15 cellular contexts compared by ENCODE assay signal in genomic region chr5:158736134-158736533, GRCh38.
A peak's percentile ranks its signal among the peaks of the same experiment; 100 is the strongest.
DNase-seq lines count a peak whose midpoint lies in the region; ATAC-seq and TF ChIP-seq lines count a peak whose summit lies in the region.
"Had no signal": no experiment of that assay in that cellular context is flagged by ENCODE, and none has a peak within 500 bp of the region (broad histone marks: within the 10 kb centered on the region; RNA-seq: fewer than 3 reads in every experiment).

No MANE protein-coding gene starts in this region.

- DNase-seq in left ventricle myocardium superior (no peak), cardiac septum (ENCODE audit: low spot score) (no peak), ascending aorta (ENCODE audit: low spot score in 2 of 2) (no peak), osteoblast (ENCODE audit: insufficient read length, low spot score, missing footprints) (no peak), tibial artery (no peak), NCI-H226 (no peak), putamen (ENCODE audit: low spot score) (no peak)
- DNase-seq: BE2C; Caco-2; CD8-positive, alpha-beta memory T cell; DND-41; GF-D8; GOT3; IMR-90 had no signal

- H3K4me1 ChIP-seq in ascending aorta (peaks cover 3 to 20% of the 10 kb centered on the region in 2 donors), osteoblast (ENCODE audit: insufficient read depth, low read length) (peaks cover 4% of the 10 kb centered on the region), tibial artery (peaks cover 0 to 49% (median 14%) of the 10 kb centered on the region in 4 donors)
- H3K4me1 ChIP-seq: Caco-2 had no signal

- ATAC-seq in left ventricle myocardium superior, result peak; percentile 36
- no peak for ATAC-seq in GM21515 (IDR thresholded peaks at IDR 0.05; ENCODE audit: unreplicated experiment)

- no peak overlapping the region for H2AFZ ChIP-seq in osteoblast (ENCODE audit: low read length)

- H3K27ac ChIP-seq in ascending aorta (peak overlapping the region in 1 of 2 donors; percentile 47), osteoblast (ENCODE audit: low read depth, low read length) (no peak overlapping the region), tibial artery (peak overlapping the region; percentile 10 to 38)

- TF ChIP-seq CTCF in ascending aorta (IDR thresholded peaks at IDR 0.05) (no peak), osteoblast (IDR thresholded peaks at IDR 0.05; ENCODE audit: extremely low read depth, low read depth, low read length) (no peak), tibial artery (IDR thresholded peaks at IDR 0.05) (no peak)

- peak overlapping the region; percentile 43 for H3K4me2 ChIP-seq in osteoblast (ENCODE audit: insufficient read depth, low read length)

- H3K79me2 ChIP-seq in osteoblast (ENCODE audit: insufficient read depth, low read length), result no peaks in the 10 kb centered on the region

- no peaks in the 10 kb centered on the region for H4K20me1 ChIP-seq in osteoblast (ENCODE audit: insufficient read depth, low read length)

- intact Hi-C loops in left ventricle myocardium superior (cut with micrococcal nuclease), result no loop called here
- intact Hi-C loops in cardiac septum (cut with DNase I), result no loop called here
- intact Hi-C loops in ascending aorta (cut with DNase I), result loop anchor here (5.0 kb wide), 1 partner anchor 34 kb away; no protein-coding TSS in a partner anchor
- intact Hi-C loops in tibial artery (cut with DNase I; ENCODE audit: low total_unique reads), result no loop called here

- H3K27me3 ChIP-seq in ascending aorta, result no peaks in the 10 kb centered on the region
- H3K27me3 ChIP-seq in osteoblast (ENCODE audit: insufficient read depth, low read length), result no peaks in the 10 kb centered on the region
- no peaks in the 10 kb centered on the region for H3K27me3 ChIP-seq in tibial artery
- H3K27me3 ChIP-seq: BE2C had no signal

- peak overlapping the region; percentile 23 to 27 for H3K4me3 ChIP-seq in ascending aorta
- no peak overlapping the region for H3K4me3 ChIP-seq in osteoblast (ENCODE audit: insufficient read depth, low read length)
- H3K4me3 ChIP-seq in tibial artery, result no peak overlapping the region

- H3K36me3 ChIP-seq in ascending aorta (no peaks in the 10 kb centered on the region), osteoblast (ENCODE audit: insufficient read depth, low read length) (no peaks in the 10 kb centered on the region), tibial artery (no peaks in the 10 kb centered on the region)
- H3K36me3 ChIP-seq: BE2C had no signal

- H3K9me3 ChIP-seq in ascending aorta (no peaks in the 10 kb centered on the region), osteoblast (ENCODE audit: low read depth, low read length) (no peaks in the 10 kb centered on the region), tibial artery (no peaks in the 10 kb centered on the region)
- H3K9me3 ChIP-seq: BE2C, Caco-2 had no signal

Comparison
In these comparisons a context has a peak if more than half of its experiments do, and no peak if none do; other contexts are left out.
1. H3K4me3 ChIP-seq: peak in ascending aorta (2 of 2); none in osteoblast (single experiment) and tibial artery (0 of 2).